Comparison of ENCODE assay signal across 19 cellular contexts in genomic region chr17:78236362-78237127, GRCh38. TPM values are rescaled to one million over a fixed set of nuclear protein-coding genes. Genes with fewer than 3 reads are reported as not detected.
"Had no signal": no experiment of that assay in that cellular context is flagged by ENCODE, and none has a peak within 500 bp of the region (broad histone marks: within the 10 kb centered on the region; RNA-seq: fewer than 3 reads in every experiment).

No MANE protein-coding gene starts in this region.

- H3K4me3 Mint-ChIP-seq: activated CD8-positive, alpha-beta T cell treated with anti-CD3 and anti-CD28 coated beads, Interleukin-2, amount 10 ng/mL, durations not matched to agents 7 days and 5 days; WTC11 had no signal

- H3K9me3 Mint-ChIP-seq: activated naive CD4-positive, alpha-beta T cell treated with anti-CD3 and anti-CD28 coated beads, Interleukin-2, amount 50 U/mL, for 72 hours had no signal

- DNase-seq: activated CD4-positive, alpha-beta T cell treated with anti-CD3 and anti-CD28 coated beads for 4 hours; activated CD8-positive, alpha-beta memory T cell treated with anti-CD3 and anti-CD28 coated beads, Interleukin-2, amount 50 U/mL, for 4 hours; activated CD8-positive, alpha-beta T cell treated with anti-CD3 and anti-CD28 coated beads, Interleukin-2, amount 10 ng/mL, durations not matched to agents 7 days and 5 days; activated gamma-delta T cell; activated T-cell treated with anti-CD3 and anti-CD28 coated beads, Interleukin-2, amount 50 U/mL, for 48 hours; colonic mucosa; effector memory CD4-positive, alpha-beta T cell; foreskin keratinocyte; left colon; lower lobe of right lung; stimulated activated naive CD4-positive, alpha-beta T cell; T-helper 2 cell had no signal

- ATAC-seq: activated CD8-positive, alpha-beta T cell treated with anti-CD3 and anti-CD28 coated beads, Interleukin-2, amount 10 ng/mL, durations not matched to agents 7 days and 5 days; activated naive CD4-positive, alpha-beta T cell treated with anti-CD3 and anti-CD28 coated beads, Interleukin-2, amount 50 U/mL, for 72 hours; foreskin keratinocyte; left colon; lower lobe of right lung; upper lobe of right lung; WTC11 had no signal

- H3K36me3 ChIP-seq: colonic mucosa, lower lobe of right lung, thoracic aorta, upper lobe of right lung had no signal

- H3K27ac Mint-ChIP-seq: activated CD8-positive, alpha-beta T cell treated with anti-CD3 and anti-CD28 coated beads, Interleukin-2, amount 10 ng/mL, durations not matched to agents 7 days and 5 days; WTC11 had no signal

- H3K9ac ChIP-seq: parathyroid adenoma had no signal

- H2AFZ ChIP-seq: parathyroid adenoma had no signal

- H3K4me3 ChIP-seq: colonic mucosa, lower lobe of right lung, thoracic aorta, upper lobe of right lung had no signal

- H3K79me2 ChIP-seq: parathyroid adenoma had no signal

- H3K4me1 ChIP-seq: colonic mucosa, foreskin keratinocyte, parathyroid adenoma, upper lobe of right lung had no signal

- H3K27ac ChIP-seq: colonic mucosa, foreskin keratinocyte, lower lobe of right lung, parathyroid adenoma, thoracic aorta, upper lobe of right lung had no signal

- H3K9me3 ChIP-seq: colonic mucosa, lower lobe of right lung, thoracic aorta, upper lobe of right lung had no signal

- H3K36me3 Mint-ChIP-seq: activated naive CD4-positive, alpha-beta T cell treated with anti-CD3 and anti-CD28 coated beads, Interleukin-2, amount 50 U/mL, for 72 hours; WTC11 had no signal

RNA-seq across cellular contexts. Expression of gene TMEM235, which starts 5.1 kb away (rescaled TPM):
- total RNA-seq: activated CD8-positive, alpha-beta T cell treated with anti-CD3 and anti-CD28 coated beads, Interleukin-2, amount 10 ng/mL, durations not matched to agents 7 days and 5 days; activated naive CD4-positive, alpha-beta T cell treated with anti-CD3 and anti-CD28 coated beads, Interleukin-2, amount 50 U/mL, for 72 hours; cardiac septum; colonic mucosa; foreskin keratinocyte; left colon; lower lobe of right lung; renal cortical epithelial cell; thoracic aorta; upper lobe of right lung had no signal
